8 cellular contexts compared by ENCODE assay signal in genomic region chr19:4851551-4852290, GRCh38. TPM values are rescaled to one million over a fixed set of nuclear protein-coding genes. Genes with fewer than 3 reads are reported as not detected.
DNase-seq lines count a peak whose midpoint lies in the region; ATAC-seq, FAIRE-seq and TF ChIP-seq lines count a peak whose summit lies in the region.

No MANE protein-coding gene starts in this region.

- WGBS in pancreas, 2 donors = 75 to 80% methylated on average over 38 to 42 of the region's 42 CpGs

- no peaks in the 10 kb centered on the region for H3K27me3 ChIP-seq in pancreas
- H3K27me3 ChIP-seq in upper lobe of right lung = no peaks in the 10 kb centered on the region

- ATAC-seq in pancreas (peak; percentile 63 to 94 (median 84)), upper lobe of right lung (peak; percentile 93), GM19351 (IDR thresholded peaks at IDR 0.05; ENCODE audit: unreplicated experiment) (no peak)

- no peak for FAIRE-seq in pancreas (lab: Jason Lieb, UNC)

- TF ChIP-seq CTCF in HFF-Myc (IDR thresholded peaks at IDR 0.05; ENCODE audit: low read depth, low read length, missing control alignments) (peak; percentile 87), pancreas (IDR thresholded peaks at IDR 0.05) (peak; percentile 43 to 77 (median 76)), upper lobe of right lung (IDR thresholded peaks at IDR 0.05) (peak; percentile 87)

- no peaks in the 10 kb centered on the region for H3K9me3 ChIP-seq in pancreas
- H3K9me3 ChIP-seq in upper lobe of right lung = no peaks in the 10 kb centered on the region

- H3K27ac ChIP-seq in pancreas (no peak overlapping the region), upper lobe of right lung (no peak overlapping the region)

- intact Hi-C loops in pancreas (cut with DNase I) = loop anchor here in 2 of 3 donors (5.0 to 10.0 kb wide), 2 partner anchors 39 to 47 kb away; no protein-coding TSS in a partner anchor
- intact Hi-C loops in upper lobe of right lung (cut with DNase I) = loop anchor here (5.0 kb wide), 1 partner anchor 44 kb away; no protein-coding TSS in a partner anchor

- H3K4me1 ChIP-seq in pancreas (no peaks in the 10 kb centered on the region), upper lobe of right lung (no peaks in the 10 kb centered on the region)

- H3K36me3 ChIP-seq in pancreas = peaks cover 0 to 7% (median 0%) of the 10 kb centered on the region in 3 donors
- peaks cover 35% of the 10 kb centered on the region for H3K36me3 ChIP-seq in upper lobe of right lung

- H3K4me3 ChIP-seq in HFF-Myc (replicated peaks; ENCODE audit: low read depth, low read length) = no peak overlapping the region
- H3K4me3 ChIP-seq in pancreas = no peak overlapping the region
- no peak overlapping the region for H3K4me3 ChIP-seq in upper lobe of right lung

- peak in 10 of 14 donors; percentile 9 to 77 (median 38) for DNase-seq in C1 segment of cervical spinal cord (lab: John Stamatoyannopoulos, UW)
- DNase-seq in HFF-Myc (ENCODE audit: extremely low read depth, low read depth) = no peak
- DNase-seq in RPMI8226 = peak; percentile 42
- DNase-seq in activated T-helper 9 cell treated with anti-CD3 and anti-CD28 coated beads, Interleukin-2, amount 50 U/mL, for 16 hours (ENCODE audit: low read depth) = peak; percentile 70
- DNase-seq in globus pallidus (ENCODE audit: low spot score) = peak; percentile 51
- DNase-seq in pancreas = peak; percentile 47 to 88 (median 66)
- DNase-seq in upper lobe of right lung = peak; percentile 83

RNA-seq across cellular contexts. Expression of gene PLIN3, which starts 15.7 kb away (rescaled TPM):
- total RNA-seq in pancreas (10 to 100 TPM in 5 of 6 donors, 1 to 10 TPM in 1; 9.3 to 27.5 (median 13.0) TPM), upper lobe of right lung (31.9 TPM)
- 10 to 100 TPM in 1 of 2 donors, 1 to 10 TPM in 1; 9.6 to 34.2 TPM for polyA plus RNA-seq in pancreas

RNA-seq across cellular contexts. Expression of gene TICAM1, which starts 20.2 kb away (rescaled TPM):
- total RNA-seq in pancreas = 10 to 100 TPM in 1 of 6 donors, 1 to 10 TPM in 5; 4.9 to 14.1 (median 6.4) TPM
- 10 to 100 TPM; 10.7 to 13.9 TPM for polyA plus RNA-seq in pancreas
- total RNA-seq in upper lobe of right lung = 16.6 TPM

RNA-seq across cellular contexts. Expression of gene ARRDC5, which starts 51.0 kb away (rescaled TPM):
- total RNA-seq in pancreas (under 1 TPM in 3 of 6 donors, not detected in 3; 0.12 to 0.15 (median 0.14) TPM), upper lobe of right lung (not detected)
- polyA plus RNA-seq in pancreas = under 1 TPM in 1 of 2 donors, not detected in 1; 0.09 TPM

RNA-seq across cellular contexts. Expression of gene UHRF1, which starts 57.6 kb away (rescaled TPM):
- total RNA-seq in pancreas (1 to 10 TPM in 3 of 6 donors, under 1 TPM in 3; 0.28 to 1.7 (median 0.96) TPM), upper lobe of right lung (0.90 TPM)
- polyA plus RNA-seq in pancreas = under 1 TPM; 0.45 to 0.84 TPM
